ENCODE assay signal across 26 cellular contexts in genomic region chr12:58479403-58479802, GRCh38.
"Had no signal": no experiment of that assay in that cellular context is flagged by ENCODE, and none has a peak within 500 bp of the region (broad histone marks: within the 10 kb centered on the region; RNA-seq: fewer than 3 reads in every experiment).

No MANE protein-coding gene starts in this region.

- H3K4me1 ChIP-seq: breast epithelium, lower lobe of right lung, uterus had no signal

- DNase-seq: activated B cell treated with CpG ODN at 0.5 μM for 24 hours; activated CD4-positive, alpha-beta T cell treated with anti-CD3 and anti-CD28 coated beads for 36 hours; activated CD4-positive, alpha-beta T cell treated with anti-CD3 and anti-CD28 coated beads, Interleukin-2, amount 50 U/mL, for 4 hours; activated CD8-positive, alpha-beta memory T cell treated with anti-CD3 and anti-CD28 coated beads for 24 hours; activated CD8-positive, alpha-beta memory T cell treated with anti-CD3 and anti-CD28 coated beads, Interleukin-2, amount 50 U/mL, for 48 hours; activated naive CD4-positive, alpha-beta T cell treated with Interleukin-2 at 50 U/mL for 16 hours; activated naive CD8-positive, alpha-beta T cell treated with anti-CD3 and anti-CD28 coated beads, Interleukin-2, amount 10 ng/mL, durations not matched to agents 7 days and 5 days; activated T-cell treated with anti-CD3 and anti-CD28 coated beads, Interleukin-2, amount 50 U/mL, for 4 hours; amniotic stem cell; effector memory CD4-positive, alpha-beta T cell; hypothalamus; left colon; lower lobe of right lung; mesendoderm; mucosa of descending colon; naive thymus-derived CD4-positive, alpha-beta T cell; occipital lobe; posterior cingulate gyrus; retina; sigmoid colon; stimulated activated CD4-positive, alpha-beta T cell treated with anti-CD3 and anti-CD28 coated beads, Interleukin-2, amount 100 ng/mL, for 48 hours; stimulated activated CD8-positive, alpha-beta memory T cell treated with anti-CD3 and anti-CD28 coated beads, Interleukin-4, amount 100 ng/mL, for 48 hours; stimulated activated naive B cell treated with anti-CD40 and anti-IgM and Interleukin-4, amounts not matched to agents 10 μg/mL and 1 μg/mL and 100 μg/mL, for 72 hours; trophoblast cell; uterus had no signal

- H3K36me3 ChIP-seq: breast epithelium, lower lobe of right lung, sigmoid colon, uterus had no signal

- ATAC-seq: activated CD4-positive, alpha-beta T cell treated with anti-CD3 and anti-CD28 coated beads for 36 hours; activated T-cell treated with anti-CD3 and anti-CD28 coated beads, Interleukin-2, amount 50 U/mL, for 4 hours; left colon; lower lobe of right lung; mucosa of descending colon; naive thymus-derived CD4-positive, alpha-beta T cell; stimulated activated naive B cell treated with anti-CD40 and anti-IgM and Interleukin-4, amounts not matched to agents 10 μg/mL and 1 μg/mL and 100 μg/mL, for 72 hours had no signal

- H3K27me3 ChIP-seq: breast epithelium, sigmoid colon, uterus had no signal

- H3K27ac ChIP-seq: breast epithelium, lower lobe of right lung, sigmoid colon, uterus had no signal

- H3K4me3 ChIP-seq: breast epithelium, lower lobe of right lung, mucosa of descending colon, sigmoid colon, uterus had no signal

- H3K9me3 ChIP-seq: breast epithelium, lower lobe of right lung, mucosa of descending colon, sigmoid colon, uterus had no signal
